Comparison of ENCODE assay signal across 8 cellular contexts in genomic region chr17:36653374-36653773, GRCh38.
"Had no signal": no experiment of that assay in that cellular context is flagged by ENCODE, and none has a peak within 500 bp of the region (broad histone marks: within the 10 kb centered on the region; RNA-seq: fewer than 3 reads in every experiment).

No MANE protein-coding gene starts in this region.

- H3K4me3 ChIP-seq: GM23338, HAP-1 had no signal

- H3K4me3 Mint-ChIP-seq: GM23338, HFFc6, IgD-negative memory B cell had no signal

- H3K4me2 ChIP-seq: GM23338 had no signal

- ATAC-seq: GM23338, HepG2 had no signal

- H3K27ac Mint-ChIP-seq: GM23338, HFFc6, IgD-negative memory B cell had no signal

- H3K9me3 Mint-ChIP-seq: GM23338, HFFc6 had no signal

- H3K36me3 ChIP-seq: HAP-1 had no signal

- H3K27ac ChIP-seq: HL-60 had no signal

- FAIRE-seq: HepG2 had no signal

- H3K9me3 ChIP-seq: HAP-1 had no signal

- DNase-seq: H7, HFFc6, KBM-7 had no signal

- H2AFZ ChIP-seq: GM23338 had no signal
